ENCODE assay signal across 7 cellular contexts in the genomic region with DNA sequence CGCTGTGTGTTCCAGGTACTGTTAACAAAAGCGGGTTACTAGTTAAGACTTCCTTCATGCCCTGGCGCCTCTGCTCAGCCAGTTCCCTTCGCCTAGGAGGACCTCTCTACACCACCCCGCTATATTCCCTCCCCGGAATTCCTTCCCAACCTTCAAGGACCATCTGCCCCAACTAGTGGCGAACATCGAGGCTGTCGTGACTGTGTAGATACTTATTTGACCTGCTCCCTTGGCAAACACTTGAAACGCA. TPM values are rescaled to one million over a fixed set of nuclear protein-coding genes. Genes with fewer than 3 reads are reported as not detected.
DNase-seq lines count a peak whose midpoint lies in the region; ATAC-seq and TF ChIP-seq lines count a peak whose summit lies in the region.

No MANE protein-coding gene starts in this region.

- no peaks in the 10 kb centered on the region for H3K36me3 Mint-ChIP-seq in immature natural killer cell

- no peaks in the 10 kb centered on the region for H3K9me3 Mint-ChIP-seq in immature natural killer cell

- H3K9ac ChIP-seq in stomach smooth muscle (ENCODE audit: low read length in 2 of 2): peak overlapping the region; percentile 93 to 100

- H3K4me3 ChIP-seq in ascending aorta (peak overlapping the region; percentile 70 to 91), stomach smooth muscle (ENCODE audit: low read length in 2 of 2) (peak overlapping the region; percentile 97)

- peaks cover 27 to 30% of the 10 kb centered on the region in 2 donors for H3K4me1 Mint-ChIP-seq in immature natural killer cell

- in situ Hi-C loops in G401 (cut with HindIII; ENCODE audit: low sequenced_read_pairs): no loop called here

- no peaks in the 10 kb centered on the region for H3K36me3 ChIP-seq in ascending aorta
- peaks cover 0 to 4% of the 10 kb centered on the region in 2 donors for H3K36me3 ChIP-seq in stomach smooth muscle (ENCODE audit: control insufficient read depth in 2 of 2, insufficient read depth in 2 of 2, low read length in 2 of 2)

- peak overlapping the region; percentile 88 to 94 (median 91) for H3K4me3 Mint-ChIP-seq in immature natural killer cell

- H3K9me3 ChIP-seq in ascending aorta (no peaks in the 10 kb centered on the region), stomach smooth muscle (ENCODE audit: control insufficient read depth in 2 of 2, low read length in 2 of 2) (no peaks in the 10 kb centered on the region)

- H3K27ac ChIP-seq in ascending aorta (peak overlapping the region; percentile 96 to 100), stomach smooth muscle (ENCODE audit: low read length) (peak overlapping the region; percentile 99)

- H3K27me3 ChIP-seq in ascending aorta (no peaks in the 10 kb centered on the region), stomach smooth muscle (ENCODE audit: control insufficient read depth in 1 of 2, insufficient read depth in 2 of 2, low read length in 2 of 2) (no peaks in the 10 kb centered on the region)

- H3K4me1 ChIP-seq in ascending aorta (peaks cover 5 to 11% of the 10 kb centered on the region in 2 donors), stomach smooth muscle (ENCODE audit: control insufficient read depth, insufficient read depth, low read length) (peaks cover 17% of the 10 kb centered on the region)

- peaks cover 4 to 17% (median 7%) of the 10 kb centered on the region in 3 donors for H3K27me3 Mint-ChIP-seq in immature natural killer cell (ENCODE audit: low read depth in 3 of 3)

- intact Hi-C loops in ascending aorta (cut with DNase I): loop anchor here (1.0 to 5.0 kb wide), 6 partner anchors 10 to 553 kb away; a partner anchor contains a TSS

- TF ChIP-seq CTCF in GM10266 (IDR thresholded peaks at IDR 0.05; ENCODE audit: control insufficient read depth, insufficient read depth, low read depth, missing control alignments) (no peak), ascending aorta (IDR thresholded peaks at IDR 0.05) (peak in 1 of 3 experiments; percentile 3)

- H3K27ac Mint-ChIP-seq in immature natural killer cell: peak overlapping the region; percentile 97 to 98 (median 97)

- peak; percentile 14 for ATAC-seq in GM21360 (IDR thresholded peaks at IDR 0.05; ENCODE audit: unreplicated experiment)

- DNase-seq in GM10266 (ENCODE audit: extremely low spot score) (peak; percentile 37), HuH-7 (ENCODE audit: low spot score) (peak; percentile 49), ascending aorta (ENCODE audit: low spot score in 2 of 2) (no peak), immature natural killer cell (no peak), G401 (ENCODE audit: low spot score) (no peak)

RNA-seq across cellular contexts. Expression of a gene that starts 0.5 kb away (rescaled TPM):
- 4.6 TPM for total RNA-seq in ascending aorta
- 10 to 100 TPM; 38.8 to 45.2 (median 38.9) TPM for polyA plus RNA-seq in immature natural killer cell
- total RNA-seq in G401 (2014; rRNA removed; shearing (Covaris generic)): 58.6 and 63.1 TPM in 2 replicates

RNA-seq across cellular contexts. Expression of a gene that starts 9.6 kb away (rescaled TPM):
- total RNA-seq in ascending aorta: 94.6 TPM
- polyA plus RNA-seq in immature natural killer cell: 100 to 1,000 TPM; 128 to 163 (median 141) TPM
- 172 and 185 TPM in 2 replicates for total RNA-seq in G401 (2014; rRNA removed; shearing (Covaris generic))

Comparison
In these comparisons a context has a peak if more than half of its experiments do, and no peak if none do; other contexts are left out.
1. DNase-seq: peak in GM10266 (single experiment) and HuH-7 (single experiment); none in ascending aorta (0 of 2), immature natural killer cell (0 of 3) and G401 (single experiment).
2. RNA of a gene that starts 0.5 kb away (total RNA-seq): 58.6 to 63.1 TPM in G401; 4.6 TPM in ascending aorta (single experiment); every median in the first group is over 10 times any median in the second.